ENCODE assay signal across 25 cellular contexts in the genomic region with DNA sequence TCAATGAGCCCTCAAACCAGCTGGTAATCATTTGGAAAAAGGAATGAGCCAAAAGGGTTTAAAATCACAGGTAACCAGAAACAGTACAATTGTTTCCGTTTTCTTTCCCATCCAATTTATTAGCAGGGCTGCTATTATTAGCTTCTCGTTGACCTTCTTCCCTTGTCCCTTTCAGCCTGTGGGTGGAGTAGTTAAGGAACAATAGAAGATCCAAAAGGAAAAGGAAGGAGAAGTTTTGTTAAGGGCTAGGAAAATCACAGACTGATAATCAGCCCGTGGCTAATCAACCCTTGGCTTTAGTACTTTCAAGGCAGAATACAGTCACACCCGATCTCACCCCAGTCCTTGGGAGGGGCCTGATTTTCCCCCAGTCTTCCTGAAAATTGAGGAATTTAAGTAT. TPM values are rescaled to one million over a fixed set of nuclear protein-coding genes. Genes with fewer than 3 reads are reported as not detected.
DNase-seq lines count a peak whose midpoint lies in the region; ATAC-seq, FAIRE-seq and TF ChIP-seq lines count a peak whose summit lies in the region.
"Had no signal": no experiment of that assay in that cellular context is flagged by ENCODE, and none has a peak within 500 bp of the region (broad histone marks: within the 10 kb centered on the region; RNA-seq: fewer than 3 reads in every experiment).

No MANE protein-coding gene starts in this region.

- no peaks in the 10 kb centered on the region for H3K27me3 Mint-ChIP-seq in activated naive CD8-positive, alpha-beta T cell treated with anti-CD3 and anti-CD28 coated beads for 36 hours
- H3K27me3 Mint-ChIP-seq in activated T-cell treated with anti-CD3 and anti-CD28 coated beads, Interleukin-2, amount 50 U/mL, for 4 hours (ENCODE audit: low read depth), result peaks cover 3% of the 10 kb centered on the region

- H2BK5ac ChIP-seq in mesendoderm (ENCODE audit: low read length), result no peak overlapping the region

- no peak overlapping the region for H3K4ac ChIP-seq in mesendoderm (ENCODE audit: low read depth, low read length)

- H3K9me3 ChIP-seq in liver (ENCODE audit: control insufficient read depth in 4 of 4, low read length in 3 of 4) (no peaks in the 10 kb centered on the region), HepG2 (ENCODE audit: low read length) (no peaks in the 10 kb centered on the region), spleen (no peaks in the 10 kb centered on the region), aorta (ENCODE audit: control insufficient read depth, low read length) (no peaks in the 10 kb centered on the region)
- H3K9me3 ChIP-seq: BE2C, Caco-2 had no signal

- H3K36me3 Mint-ChIP-seq in activated naive CD8-positive, alpha-beta T cell treated with anti-CD3 and anti-CD28 coated beads for 36 hours, result no peaks in the 10 kb centered on the region
- no peaks in the 10 kb centered on the region for H3K36me3 Mint-ChIP-seq in activated T-cell treated with anti-CD3 and anti-CD28 coated beads, Interleukin-2, amount 50 U/mL, for 4 hours (ENCODE audit: insufficient read depth)
- H3K36me3 Mint-ChIP-seq: CD4-positive, CD25-positive, alpha-beta regulatory T cell; IgD-negative memory B cell had no signal

- DNase-seq in HepG2 (ENCODE audit: low spot score) (no peak), left lobe of liver (ENCODE audit: low spot score) (no peak), spleen (no peak), aorta (no peak), mesendoderm (no peak)
- DNase-seq in activated naive CD8-positive, alpha-beta T cell treated with anti-CD3 and anti-CD28 coated beads for 36 hours, result no peak
- no peak for DNase-seq in activated T-cell treated with anti-CD3 and anti-CD28 coated beads, Interleukin-2, amount 50 U/mL, for 4 hours
- DNase-seq: BE2C; Caco-2; CD4-positive, CD25-positive, alpha-beta regulatory T cell; GDM1; H9; Karpas-422; NCI-H1417 treated with DMSO at 0.1 percent for 48 hours; NCI-H187 treated with DMSO at 0.1 percent for 48 hours; NCI-H226; NCI-H526; PC-3 had no signal

- BruUV-seq in HepG2 (replicated peaks; lab: Mats Ljungman, UMichigan), result no TSS peak

- TF ChIP-seq POLR2A in HepG2 (IDR thresholded peaks at IDR 0.05; ENCODE audit: insufficient read depth in 1 of 2, low read depth in 2 of 2, low read length in 2 of 2) (no peak), spleen (IDR thresholded peaks at IDR 0.05) (no peak)

- H4K8ac ChIP-seq in mesendoderm (ENCODE audit: low read depth, low read length), result no peak overlapping the region

- H3K36me3 ChIP-seq in liver (ENCODE audit: control insufficient read depth in 4 of 4, insufficient read depth in 3 of 4, low read depth in 1 of 4, low read length in 3 of 4) (no peaks in the 10 kb centered on the region), HepG2 (replicated peaks in 1 of 2; ENCODE audit: control insufficient read depth in 1 of 2, insufficient read depth in 2 of 2, low read length in 2 of 2) (no peaks in the 10 kb centered on the region), spleen (no peaks in the 10 kb centered on the region), aorta (ENCODE audit: control insufficient read depth in 1 of 2, insufficient read depth in 2 of 2, low read length in 1 of 2) (peaks cover 0 to 3% of the 10 kb centered on the region in 2 donors), mesendoderm (ENCODE audit: control insufficient read depth, insufficient read depth, low read length) (no peaks in the 10 kb centered on the region)
- H3K36me3 ChIP-seq: BE2C had no signal

- no peak overlapping the region for H3K18ac ChIP-seq in mesendoderm (ENCODE audit: low read length)

- H3K23ac ChIP-seq in mesendoderm (ENCODE audit: low read length), result no peak overlapping the region

- intact Hi-C loops in HepG2 (cut with micrococcal nuclease; ENCODE audit: unreplicated experiment) (no loop called here), spleen (cut with DNase I; ENCODE audit: low total_unique reads) (no loop called here), aorta (cut with DNase I) (loop anchor here in 1 of 2 donors (10.0 kb wide), 3 partner anchors 63 to 147 kb away; a partner anchor contains a TSS)

- H3K79me2 ChIP-seq in HepG2 (ENCODE audit: insufficient read depth, low read length), result no peaks in the 10 kb centered on the region
- H3K79me2 ChIP-seq in mesendoderm (ENCODE audit: control insufficient read depth, insufficient read depth, low read length), result no peaks in the 10 kb centered on the region

- no peak overlapping the region for H3K27ac Mint-ChIP-seq in activated naive CD8-positive, alpha-beta T cell treated with anti-CD3 and anti-CD28 coated beads for 36 hours
- H3K27ac Mint-ChIP-seq: CD4-positive, CD25-positive, alpha-beta regulatory T cell; H9; IgD-negative memory B cell had no signal

- CTCF ChIA-PET in HepG2 (lab: Yijun Ruan, JAX; ENCODE audit: low intra/inter-chr PET ratio, low total read pairs), result no interaction called here

- no peak overlapping the region for H2BK15ac ChIP-seq in mesendoderm (replicated peaks; ENCODE audit: low read depth)

- H4K20me1 ChIP-seq in HepG2 (ENCODE audit: insufficient read depth, low read length), result no peaks in the 10 kb centered on the region

- no peak overlapping the region for H3K9ac ChIP-seq in liver (ENCODE audit: low read depth in 1 of 2, low read length in 2 of 2)
- H3K9ac ChIP-seq in HepG2 (ENCODE audit: insufficient read depth, low read depth, low read length), result no peak overlapping the region
- no peak overlapping the region for H3K9ac ChIP-seq in mesendoderm (ENCODE audit: low read length)

- H3K4me1 ChIP-seq in liver (ENCODE audit: control insufficient read depth in 4 of 4, insufficient read depth in 4 of 4, low read length in 3 of 4) (peaks cover 0 to 10% (median 2%) of the 10 kb centered on the region in 4 donors), HepG2 (ENCODE audit: insufficient read depth, low read length) (peaks cover 29% of the 10 kb centered on the region), spleen (peaks cover 0 to 17% (median 12%) of the 10 kb centered on the region in 6 donors), aorta (ENCODE audit: control insufficient read depth in 1 of 2, insufficient read depth in 2 of 2, low read length in 2 of 2) (peaks cover 4 to 8% of the 10 kb centered on the region in 2 donors), mesendoderm (ENCODE audit: control insufficient read depth, low read depth, low read length) (no peaks in the 10 kb centered on the region)
- H3K4me1 ChIP-seq: BE2C, Caco-2 had no signal

- no peak for TF ChIP-seq CTCF in liver (IDR thresholded peaks at IDR 0.05; ENCODE audit: low read depth, low read length, missing input control)
- TF ChIP-seq CTCF in HepG2 (CRISPR knock-in tag; IDR thresholded peaks at IDR 0.05), result no peak
- TF ChIP-seq CTCF in spleen (IDR thresholded peaks at IDR 0.05 in 8 of 11, conservative IDR thresholded peaks at IDR 0.05 in 3 of 11), result no peak

- H4K5ac ChIP-seq in mesendoderm (ENCODE audit: low read length), result no peak overlapping the region

- no peaks in the 10 kb centered on the region for H3K9me3 Mint-ChIP-seq in activated naive CD8-positive, alpha-beta T cell treated with anti-CD3 and anti-CD28 coated beads for 36 hours
- no peaks in the 10 kb centered on the region for H3K9me3 Mint-ChIP-seq in activated T-cell treated with anti-CD3 and anti-CD28 coated beads, Interleukin-2, amount 50 U/mL, for 4 hours
- H3K9me3 Mint-ChIP-seq: CD4-positive, CD25-positive, alpha-beta regulatory T cell; IgD-negative memory B cell had no signal

- ATAC-seq in HepG2 (no peak), left lobe of liver (peak; percentile 9), aorta (ENCODE audit: low FRiP score) (no peak)
- ATAC-seq in activated T-cell treated with anti-CD3 and anti-CD28 coated beads, Interleukin-2, amount 50 U/mL, for 4 hours, result no peak
- ATAC-seq: PC-3 had no signal

- H3K79me1 ChIP-seq in mesendoderm (ENCODE audit: low read length), result no peaks in the 10 kb centered on the region

- H3K4me3 Mint-ChIP-seq in activated naive CD8-positive, alpha-beta T cell treated with anti-CD3 and anti-CD28 coated beads for 36 hours, result no peak overlapping the region
- no peak overlapping the region for H3K4me3 Mint-ChIP-seq in activated T-cell treated with anti-CD3 and anti-CD28 coated beads, Interleukin-2, amount 50 U/mL, for 4 hours
- H3K4me3 Mint-ChIP-seq: CD4-positive, CD25-positive, alpha-beta regulatory T cell; H9; IgD-negative memory B cell had no signal

- H3K4me2 ChIP-seq in HepG2 (ENCODE audit: low read depth, low read length) (no peak overlapping the region), mesendoderm (ENCODE audit: low read length) (no peak overlapping the region)

- H3K27me3 ChIP-seq in liver (ENCODE audit: control insufficient read depth in 4 of 4, insufficient read depth in 4 of 4, low read length in 3 of 4) (no peaks in the 10 kb centered on the region), HepG2 (ENCODE audit: control insufficient read depth in 1 of 2, insufficient read depth in 2 of 2, low read length in 2 of 2) (peaks cover 0 to 3% of the 10 kb centered on the region in 2 experiments; a peak in 1 of 5 replicates), spleen (replicated peaks in 1 of 7) (no peaks in the 10 kb centered on the region), aorta (ENCODE audit: control insufficient read depth in 1 of 2, insufficient read depth in 2 of 2, low read length in 1 of 2) (no peaks in the 10 kb centered on the region), mesendoderm (ENCODE audit: insufficient read depth, low read length, poor library complexity) (peaks cover 4% of the 10 kb centered on the region)
- H3K27me3 ChIP-seq: BE2C had no signal

- H3K27ac ChIP-seq in liver (ENCODE audit: low read depth in 1 of 2, low read length in 2 of 2) (no peak overlapping the region), HepG2 (ENCODE audit: extremely low read length, insufficient read depth, low read length) (no peak overlapping the region), spleen (peak overlapping the region in 5 of 8 donors; percentile 3 to 34 (median 25)), aorta (ENCODE audit: low read depth in 1 of 2, low read length in 2 of 2) (peak overlapping the region; percentile 84 to 100), mesendoderm (ENCODE audit: low read depth, low read length) (no peak overlapping the region)
- H3K27ac ChIP-seq: RWPE1 had no signal

- no peak overlapping the region for H2BK120ac ChIP-seq in mesendoderm (ENCODE audit: low read depth, low read length)

- no peak overlapping the region for H3K56ac ChIP-seq in mesendoderm (ENCODE audit: low read length)

- H3K4me3 ChIP-seq in liver (ENCODE audit: low read depth in 1 of 3, low read length in 3 of 3) (no peak overlapping the region), HepG2 (replicated peaks in 1 of 3; ENCODE audit: insufficient read depth in 1 of 3, low read depth in 2 of 3, low read length in 3 of 3) (no peak overlapping the region), spleen (no peak overlapping the region), aorta (ENCODE audit: low read length in 2 of 2) (no peak overlapping the region), mesendoderm (ENCODE audit: low read length) (no peak overlapping the region)

- no peaks in the 10 kb centered on the region for H3K4me1 Mint-ChIP-seq in activated naive CD8-positive, alpha-beta T cell treated with anti-CD3 and anti-CD28 coated beads for 36 hours
- H3K4me1 Mint-ChIP-seq in activated T-cell treated with anti-CD3 and anti-CD28 coated beads, Interleukin-2, amount 50 U/mL, for 4 hours (ENCODE audit: low read depth), result no peaks in the 10 kb centered on the region

- in situ Hi-C loops in HepG2 (cut with HindIII; ENCODE audit: extremely low pct_ligation_motif_present, low pct_unique_long_range_greater_than_20kb), result no loop called here

- H2AFZ ChIP-seq in HepG2 (ENCODE audit: low read length), result no peak overlapping the region

- TF ChIP-seq EP300 in HepG2 (IDR thresholded peaks at IDR 0.05; ENCODE audit: low read depth in 2 of 2, low read length in 2 of 2) (no peak), HepG2 (CRISPR knock-in tag; IDR thresholded peaks at IDR 0.05; ENCODE audit: borderline replicate concordance) (no peak)

- no peak for FAIRE-seq in HepG2 (lab: Jason Lieb, UNC)
- FAIRE-seq: A204.1, HTR-8/SVneo had no signal

- no peak overlapping the region for H2AK5ac ChIP-seq in mesendoderm (ENCODE audit: low read length)

- no peak for TF ChIP-seq RAD21 in liver (IDR thresholded peaks at IDR 0.05)
- no peak for TF ChIP-seq RAD21 in HepG2 (CRISPR knock-in tag; IDR thresholded peaks at IDR 0.05)

- WGBS in liver, result 60% methylated on average over 4 of the region's 4 CpGs
- WGBS in HepG2 (ENCODE audit: low lambda C conversion rate), result 13% methylated on average over 4 of the region's 4 CpGs
- WGBS in spleen, 5 donors, result 54 to 72% (median 61%) methylated on average over 4 of the region's 4 CpGs
- WGBS in aorta, 2 donors, result 50 to 62% methylated on average over 4 of the region's 4 CpGs
- no CpG with 5 or more reads among the region's 4 CpGs for WGBS in mesendoderm (ENCODE audit: extremely low coverage, insufficient coverage, low lambda C conversion rate)

- POLR2A ChIA-PET in HepG2 (lab: Yijun Ruan, JAX), result no interaction called here

RNA-seq across cellular contexts. Expression of a gene that starts 38.4 kb away (rescaled TPM):
- under 1 TPM in 1 of 2 donors, not detected in 1; 0.17 TPM for total RNA-seq in liver
- polyA plus RNA-seq in liver, result not detected
- total RNA-seq in HepG2 (2016; rRNA removed; fragmentation: Illumina TruSeq; extraction: Trizol), result not detected in 2 replicates
- total RNA-seq in HepG2 (2016; cell fraction: cytosol; rRNA removed; fragmentation: Illumina TruSeq; extraction: Trizol; ENCODE audit: low read depth), result not detected in 2 replicates
- total RNA-seq in HepG2 (2016; cell fraction: insoluble cytoplasmic fraction; rRNA removed; fragmentation: Illumina TruSeq; extraction: Trizol), result not detected in 2 replicates
- not detected in 2 replicates for total RNA-seq in HepG2 (2016; cell fraction: membrane; rRNA removed; fragmentation: Illumina TruSeq; extraction: Trizol)
- not detected in 2 replicates for total RNA-seq in HepG2 (2016; cell fraction: nucleus; rRNA removed; fragmentation: Illumina TruSeq; extraction: Trizol)
- polyA plus RNA-seq in HepG2 (2011; rRNA removed), result not detected in 2 replicates
- polyA plus RNA-seq in HepG2 (2011; cell fraction: cytosol; rRNA removed), result not detected in 2 replicates
- not detected in 2 replicates for polyA plus RNA-seq in HepG2 (2011; cell fraction: nucleus; rRNA removed)
- not detected in 2 replicates for polyA plus RNA-seq in HepG2 (2012)
- polyA plus RNA-seq in HepG2 (2016; cell fraction: cytosol; fragmentation: Illumina TruSeq; extraction: Trizol; ENCODE audit: low read depth), result not detected in 2 replicates
- polyA plus RNA-seq in HepG2 (2016; cell fraction: insoluble cytoplasmic fraction; fragmentation: Illumina TruSeq; extraction: Trizol; ENCODE audit: low read depth), result not detected in 2 replicates
- polyA plus RNA-seq in HepG2 (2016; cell fraction: membrane; fragmentation: Illumina TruSeq; extraction: Trizol; ENCODE audit: low read depth), result not detected in 2 replicates
- polyA plus RNA-seq in HepG2 (2016; cell fraction: nucleus; fragmentation: Illumina TruSeq; extraction: Trizol; ENCODE audit: insufficient read depth, low read depth), result not detected in 2 replicates
- not detected in 2 replicates for polyA minus RNA-seq in HepG2 (2011; rRNA and poly(A)+ RNA removed; ENCODE audit: low replicate concordance)
- polyA minus RNA-seq in HepG2 (2011; cell fraction: cytosol; rRNA and poly(A)+ RNA removed), result not detected in 2 replicates
- polyA minus RNA-seq in HepG2 (2011; cell fraction: nucleus; rRNA and poly(A)+ RNA removed), result not detected in 2 replicates
- total RNA-seq in left lobe of liver, result not detected
- total RNA-seq in spleen, result under 1 TPM in 1 of 7 donors, not detected in 6; 0.85 TPM
- not detected for polyA plus RNA-seq in spleen
- not detected for total RNA-seq in aorta
- under 1 TPM in 1 of 2 donors, not detected in 1; 0.75 TPM for polyA plus RNA-seq in aorta
- not detected for polyA plus RNA-seq in mesendoderm (2013, experiment 1 of 2)
- polyA plus RNA-seq in mesendoderm (2013, experiment 2 of 2), result not detected
- total RNA-seq in activated naive CD8-positive, alpha-beta T cell treated with anti-CD3 and anti-CD28 coated beads for 36 hours, result not detected
- not detected for total RNA-seq in activated T-cell treated with anti-CD3 and anti-CD28 coated beads, Interleukin-2, amount 50 U/mL, for 4 hours
- total RNA-seq: Caco-2; CD4-positive, CD25-positive, alpha-beta regulatory T cell; Daoy; H9; MCF 10A; PC-3 had no signal
- polyA plus RNA-seq: CD4-positive, CD25-positive, alpha-beta regulatory T cell; IgD-negative memory B cell had no signal

Comparison
In these comparisons a context has a peak if more than half of its experiments do, and no peak if none do; other contexts are left out.
1. H3K27ac ChIP-seq: peak in spleen (5 of 8) and aorta (2 of 2); none in liver (0 of 2), HepG2 (single experiment) and mesendoderm (single experiment).